In the genomic region with DNA sequence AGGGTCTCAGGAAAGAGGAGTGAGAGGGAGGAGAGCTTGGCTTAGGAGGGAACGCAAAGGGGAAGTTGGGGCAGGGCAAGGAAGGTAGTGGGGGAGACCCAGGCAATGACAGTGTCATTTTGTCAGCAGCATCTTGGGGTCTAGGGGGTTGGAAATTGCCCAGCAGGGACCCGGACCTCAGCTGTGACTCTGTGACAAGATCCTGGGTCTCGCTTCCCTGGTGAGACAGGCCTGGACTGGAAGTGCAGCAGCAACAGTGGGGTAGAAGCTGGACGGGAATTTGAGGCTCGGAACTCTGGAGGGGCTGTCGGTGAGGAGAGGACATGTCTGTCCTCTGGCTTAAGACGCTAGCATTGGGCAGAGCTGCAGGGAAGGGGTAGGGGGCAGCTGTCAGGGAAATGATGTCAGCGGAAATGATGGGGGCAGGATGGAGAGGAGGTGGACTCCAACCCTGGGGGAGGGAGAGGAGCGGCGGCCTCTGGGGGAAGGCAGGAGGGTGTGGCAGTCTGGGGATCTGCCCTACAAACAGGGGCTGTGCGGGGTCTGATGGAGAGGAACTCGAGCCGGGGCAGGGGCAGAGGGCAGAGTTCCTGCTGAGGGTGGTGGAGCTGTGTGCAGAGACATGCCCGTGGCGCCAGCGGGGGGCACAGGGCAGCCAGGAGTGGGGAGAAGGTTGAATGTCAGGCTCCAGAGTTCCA, we compare ENCODE assay signal across 1 cellular context.
TF ChIP-seq lines count a peak whose summit lies in the region.

No MANE protein-coding gene starts in this region.

TF ChIP-seq in K562, 482 proteins besides CTCF, POLR2A, EP300 and RAD21:
- no peak for TF ChIP-seq RAD51 (IDR thresholded peaks at IDR 0.05; ENCODE audit: borderline replicate concordance, low read depth)
- TF ChIP-seq, protein P1, sequence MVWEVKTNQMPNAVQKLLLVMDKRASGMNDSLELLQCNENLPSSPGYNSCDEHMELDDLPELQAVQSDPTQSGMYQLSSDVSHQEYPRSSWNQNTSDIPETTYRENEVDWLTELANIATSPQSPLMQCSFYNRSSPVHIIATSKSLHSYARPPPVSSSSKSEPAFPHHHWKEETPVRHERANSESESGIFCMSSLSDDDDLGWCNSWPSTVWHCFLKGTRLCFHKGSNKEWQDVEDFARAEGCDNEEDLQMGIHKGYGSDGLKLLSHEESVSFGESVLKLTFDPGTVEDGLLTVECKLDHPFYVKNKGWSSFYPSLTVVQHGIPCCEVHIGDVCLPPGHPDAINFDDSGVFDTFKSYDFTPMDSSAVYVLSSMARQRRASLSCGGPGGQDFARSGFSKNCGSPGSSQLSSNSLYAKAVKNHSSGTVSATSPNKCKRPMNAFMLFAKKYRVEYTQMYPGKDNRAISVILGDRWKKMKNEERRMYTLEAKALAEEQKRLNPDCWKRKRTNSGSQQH (CRISPR knock-in tag; IDR thresholded peaks at IDR 0.05), result no peak
- no peak for TF ChIP-seq FOXP1 (CRISPR knock-in tag; IDR thresholded peaks at IDR 0.05)
- 0 out of 2 replicates have a peak, but pooled peaks have one; percentile 18 for TF ChIP-seq ETV1 (tag; conservative IDR thresholded peaks at IDR 0.05; ENCODE audit: low read depth)
- 0 out of 2 replicates have a peak, but pooled peaks have one; percentile 9 for TF ChIP-seq EGR1 (conservative IDR thresholded peaks at IDR 0.05)
- TF ChIP-seq RBBP5 (IDR thresholded peaks at IDR 0.05; ENCODE audit: borderline replicate concordance, insufficient read depth, low read length, poor library complexity, severe bottlenecking), result no peak
- no peak for TF ChIP-seq PRPF4 (IDR thresholded peaks at IDR 0.05; ENCODE audit: insufficient read depth, low read depth, low read length, poor library complexity, severe bottlenecking)
- peak; percentile 66 for TF ChIP-seq CREM (IDR thresholded peaks at IDR 0.05; ENCODE audit: low read depth)
- no peak for TF ChIP-seq SAFB2 (IDR thresholded peaks at IDR 0.05; ENCODE audit: borderline replicate concordance, low read depth, low read length, severe bottlenecking)
- no peak for TF ChIP-seq CSDE1 (IDR thresholded peaks at IDR 0.05)
- TF ChIP-seq JUNB (CRISPR knock-in tag; conservative IDR thresholded peaks at IDR 0.05), result no peak
- TF ChIP-seq, protein P2, sequence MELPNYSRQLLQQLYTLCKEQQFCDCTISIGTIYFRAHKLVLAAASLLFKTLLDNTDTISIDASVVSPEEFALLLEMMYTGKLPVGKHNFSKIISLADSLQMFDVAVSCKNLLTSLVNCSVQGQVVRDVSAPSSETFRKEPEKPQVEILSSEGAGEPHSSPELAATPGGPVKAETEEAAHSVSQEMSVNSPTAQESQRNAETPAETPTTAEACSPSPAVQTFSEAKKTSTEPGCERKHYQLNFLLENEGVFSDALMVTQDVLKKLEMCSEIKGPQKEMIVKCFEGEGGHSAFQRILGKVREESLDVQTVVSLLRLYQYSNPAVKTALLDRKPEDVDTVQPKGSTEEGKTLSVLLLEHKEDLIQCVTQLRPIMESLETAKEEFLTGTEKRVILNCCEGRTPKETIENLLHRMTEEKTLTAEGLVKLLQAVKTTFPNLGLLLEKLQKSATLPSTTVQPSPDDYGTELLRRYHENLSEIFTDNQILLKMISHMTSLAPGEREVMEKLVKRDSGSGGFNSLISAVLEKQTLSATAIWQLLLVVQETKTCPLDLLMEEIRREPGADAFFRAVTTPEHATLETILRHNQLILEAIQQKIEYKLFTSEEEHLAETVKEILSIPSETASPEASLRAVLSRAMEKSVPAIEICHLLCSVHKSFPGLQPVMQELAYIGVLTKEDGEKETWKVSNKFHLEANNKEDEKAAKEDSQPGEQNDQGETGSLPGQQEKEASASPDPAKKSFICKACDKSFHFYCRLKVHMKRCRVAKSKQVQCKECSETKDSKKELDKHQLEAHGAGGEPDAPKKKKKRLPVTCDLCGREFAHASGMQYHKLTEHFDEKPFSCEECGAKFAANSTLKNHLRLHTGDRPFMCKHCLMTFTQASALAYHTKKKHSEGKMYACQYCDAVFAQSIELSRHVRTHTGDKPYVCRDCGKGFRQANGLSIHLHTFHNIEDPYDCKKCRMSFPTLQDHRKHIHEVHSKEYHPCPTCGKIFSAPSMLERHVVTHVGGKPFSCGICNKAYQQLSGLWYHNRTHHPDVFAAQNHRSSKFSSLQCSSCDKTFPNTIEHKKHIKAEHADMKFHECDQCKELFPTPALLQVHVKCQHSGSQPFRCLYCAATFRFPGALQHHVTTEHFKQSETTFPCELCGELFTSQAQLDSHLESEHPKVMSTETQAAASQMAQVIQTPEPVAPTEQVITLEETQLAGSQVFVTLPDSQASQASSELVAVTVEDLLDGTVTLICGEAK (IDR thresholded peaks at IDR 0.05), result 0 out of 2 replicates have a peak, but pooled peaks have one; percentile 38
- TF ChIP-seq, protein P2 (CRISPR knock-in tag; IDR thresholded peaks at IDR 0.05), result no peak
- peak; percentile 22; the same call in 1 of the 2 replicates for TF ChIP-seq ATF7 (IDR thresholded peaks at IDR 0.05)
- no peak for TF ChIP-seq ZNF184 (CRISPR knock-in tag; IDR thresholded peaks at IDR 0.05)
- TF ChIP-seq, protein P3, sequence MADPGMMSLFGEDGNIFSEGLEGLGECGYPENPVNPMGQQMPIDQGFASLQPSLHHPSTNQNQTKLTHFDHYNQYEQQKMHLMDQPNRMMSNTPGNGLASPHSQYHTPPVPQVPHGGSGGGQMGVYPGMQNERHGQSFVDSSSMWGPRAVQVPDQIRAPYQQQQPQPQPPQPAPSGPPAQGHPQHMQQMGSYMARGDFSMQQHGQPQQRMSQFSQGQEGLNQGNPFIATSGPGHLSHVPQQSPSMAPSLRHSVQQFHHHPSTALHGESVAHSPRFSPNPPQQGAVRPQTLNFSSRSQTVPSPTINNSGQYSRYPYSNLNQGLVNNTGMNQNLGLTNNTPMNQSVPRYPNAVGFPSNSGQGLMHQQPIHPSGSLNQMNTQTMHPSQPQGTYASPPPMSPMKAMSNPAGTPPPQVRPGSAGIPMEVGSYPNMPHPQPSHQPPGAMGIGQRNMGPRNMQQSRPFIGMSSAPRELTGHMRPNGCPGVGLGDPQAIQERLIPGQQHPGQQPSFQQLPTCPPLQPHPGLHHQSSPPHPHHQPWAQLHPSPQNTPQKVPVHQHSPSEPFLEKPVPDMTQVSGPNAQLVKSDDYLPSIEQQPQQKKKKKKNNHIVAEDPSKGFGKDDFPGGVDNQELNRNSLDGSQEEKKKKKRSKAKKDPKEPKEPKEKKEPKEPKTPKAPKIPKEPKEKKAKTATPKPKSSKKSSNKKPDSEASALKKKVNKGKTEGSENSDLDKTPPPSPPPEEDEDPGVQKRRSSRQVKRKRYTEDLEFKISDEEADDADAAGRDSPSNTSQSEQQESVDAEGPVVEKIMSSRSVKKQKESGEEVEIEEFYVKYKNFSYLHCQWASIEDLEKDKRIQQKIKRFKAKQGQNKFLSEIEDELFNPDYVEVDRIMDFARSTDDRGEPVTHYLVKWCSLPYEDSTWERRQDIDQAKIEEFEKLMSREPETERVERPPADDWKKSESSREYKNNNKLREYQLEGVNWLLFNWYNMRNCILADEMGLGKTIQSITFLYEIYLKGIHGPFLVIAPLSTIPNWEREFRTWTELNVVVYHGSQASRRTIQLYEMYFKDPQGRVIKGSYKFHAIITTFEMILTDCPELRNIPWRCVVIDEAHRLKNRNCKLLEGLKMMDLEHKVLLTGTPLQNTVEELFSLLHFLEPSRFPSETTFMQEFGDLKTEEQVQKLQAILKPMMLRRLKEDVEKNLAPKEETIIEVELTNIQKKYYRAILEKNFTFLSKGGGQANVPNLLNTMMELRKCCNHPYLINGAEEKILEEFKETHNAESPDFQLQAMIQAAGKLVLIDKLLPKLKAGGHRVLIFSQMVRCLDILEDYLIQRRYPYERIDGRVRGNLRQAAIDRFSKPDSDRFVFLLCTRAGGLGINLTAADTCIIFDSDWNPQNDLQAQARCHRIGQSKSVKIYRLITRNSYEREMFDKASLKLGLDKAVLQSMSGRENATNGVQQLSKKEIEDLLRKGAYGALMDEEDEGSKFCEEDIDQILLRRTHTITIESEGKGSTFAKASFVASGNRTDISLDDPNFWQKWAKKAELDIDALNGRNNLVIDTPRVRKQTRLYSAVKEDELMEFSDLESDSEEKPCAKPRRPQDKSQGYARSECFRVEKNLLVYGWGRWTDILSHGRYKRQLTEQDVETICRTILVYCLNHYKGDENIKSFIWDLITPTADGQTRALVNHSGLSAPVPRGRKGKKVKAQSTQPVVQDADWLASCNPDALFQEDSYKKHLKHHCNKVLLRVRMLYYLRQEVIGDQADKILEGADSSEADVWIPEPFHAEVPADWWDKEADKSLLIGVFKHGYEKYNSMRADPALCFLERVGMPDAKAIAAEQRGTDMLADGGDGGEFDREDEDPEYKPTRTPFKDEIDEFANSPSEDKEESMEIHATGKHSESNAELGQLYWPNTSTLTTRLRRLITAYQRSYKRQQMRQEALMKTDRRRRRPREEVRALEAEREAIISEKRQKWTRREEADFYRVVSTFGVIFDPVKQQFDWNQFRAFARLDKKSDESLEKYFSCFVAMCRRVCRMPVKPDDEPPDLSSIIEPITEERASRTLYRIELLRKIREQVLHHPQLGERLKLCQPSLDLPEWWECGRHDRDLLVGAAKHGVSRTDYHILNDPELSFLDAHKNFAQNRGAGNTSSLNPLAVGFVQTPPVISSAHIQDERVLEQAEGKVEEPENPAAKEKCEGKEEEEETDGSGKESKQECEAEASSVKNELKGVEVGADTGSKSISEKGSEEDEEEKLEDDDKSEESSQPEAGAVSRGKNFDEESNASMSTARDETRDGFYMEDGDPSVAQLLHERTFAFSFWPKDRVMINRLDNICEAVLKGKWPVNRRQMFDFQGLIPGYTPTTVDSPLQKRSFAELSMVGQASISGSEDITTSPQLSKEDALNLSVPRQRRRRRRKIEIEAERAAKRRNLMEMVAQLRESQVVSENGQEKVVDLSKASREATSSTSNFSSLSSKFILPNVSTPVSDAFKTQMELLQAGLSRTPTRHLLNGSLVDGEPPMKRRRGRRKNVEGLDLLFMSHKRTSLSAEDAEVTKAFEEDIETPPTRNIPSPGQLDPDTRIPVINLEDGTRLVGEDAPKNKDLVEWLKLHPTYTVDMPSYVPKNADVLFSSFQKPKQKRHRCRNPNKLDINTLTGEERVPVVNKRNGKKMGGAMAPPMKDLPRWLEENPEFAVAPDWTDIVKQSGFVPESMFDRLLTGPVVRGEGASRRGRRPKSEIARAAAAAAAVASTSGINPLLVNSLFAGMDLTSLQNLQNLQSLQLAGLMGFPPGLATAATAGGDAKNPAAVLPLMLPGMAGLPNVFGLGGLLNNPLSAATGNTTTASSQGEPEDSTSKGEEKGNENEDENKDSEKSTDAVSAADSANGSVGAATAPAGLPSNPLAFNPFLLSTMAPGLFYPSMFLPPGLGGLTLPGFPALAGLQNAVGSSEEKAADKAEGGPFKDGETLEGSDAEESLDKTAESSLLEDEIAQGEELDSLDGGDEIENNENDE (IDR thresholded peaks at IDR 0.05; ENCODE audit: low read depth, low read length), result no peak
- 0 out of 2 replicates have a peak, but pooled peaks have one; percentile 13 for TF ChIP-seq ZBTB7A (IDR thresholded peaks at IDR 0.05; ENCODE audit: borderline replicate concordance, control insufficient read depth, low read depth, low read length)
- TF ChIP-seq, protein P4, sequence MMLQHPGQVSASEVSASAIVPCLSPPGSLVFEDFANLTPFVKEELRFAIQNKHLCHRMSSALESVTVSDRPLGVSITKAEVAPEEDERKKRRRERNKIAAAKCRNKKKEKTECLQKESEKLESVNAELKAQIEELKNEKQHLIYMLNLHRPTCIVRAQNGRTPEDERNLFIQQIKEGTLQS (IDR thresholded peaks at IDR 0.05), result 0 out of 2 replicates have a peak, but pooled peaks have one; percentile 30
- TF ChIP-seq, protein P4 (CRISPR knock-in tag; conservative IDR thresholded peaks at IDR 0.05), result no peak
- peak; percentile 37 for TF ChIP-seq GABPA (tag; conservative IDR thresholded peaks at IDR 0.05; ENCODE audit: low read depth)
- TF ChIP-seq, protein P5, sequence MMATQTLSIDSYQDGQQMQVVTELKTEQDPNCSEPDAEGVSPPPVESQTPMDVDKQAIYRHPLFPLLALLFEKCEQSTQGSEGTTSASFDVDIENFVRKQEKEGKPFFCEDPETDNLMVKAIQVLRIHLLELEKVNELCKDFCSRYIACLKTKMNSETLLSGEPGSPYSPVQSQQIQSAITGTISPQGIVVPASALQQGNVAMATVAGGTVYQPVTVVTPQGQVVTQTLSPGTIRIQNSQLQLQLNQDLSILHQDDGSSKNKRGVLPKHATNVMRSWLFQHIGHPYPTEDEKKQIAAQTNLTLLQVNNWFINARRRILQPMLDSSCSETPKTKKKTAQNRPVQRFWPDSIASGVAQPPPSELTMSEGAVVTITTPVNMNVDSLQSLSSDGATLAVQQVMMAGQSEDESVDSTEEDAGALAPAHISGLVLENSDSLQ (IDR thresholded peaks at IDR 0.05), result peak; percentile 66
- no peak for TF ChIP-seq ZNF217 (CRISPR knock-in tag; IDR thresholded peaks at IDR 0.05)
- no peak for TF ChIP-seq C11orf30 (IDR thresholded peaks at IDR 0.05; ENCODE audit: low read depth)
- no peak for TF ChIP-seq TSC22D4 (tag; IDR thresholded peaks at IDR 0.05)
- TF ChIP-seq CBX1 (IDR thresholded peaks at IDR 0.05; ENCODE audit: low read depth), result no peak
- TF ChIP-seq ZNF780A (CRISPR knock-in tag; IDR thresholded peaks at IDR 0.05), result no peak
